Comparison of ENCODE assay signal across 13 cellular contexts in genomic region chr1:16508861-16509480, GRCh38. TPM values are rescaled to one million over a fixed set of nuclear protein-coding genes. Genes with fewer than 3 reads are reported as not detected.
A peak's percentile ranks its signal among the peaks of the same experiment; 100 is the strongest.
DNase-seq lines count a peak whose midpoint lies in the region; FAIRE-seq and TF ChIP-seq lines count a peak whose summit lies in the region.
"Not testable (repeated sequence)": the region's sequence is repeated elsewhere in the genome, so short reads cannot be mapped to it uniquely, and the experiment has no call there.
"Had no signal": no experiment of that assay in that cellular context is flagged by ENCODE, and none has a peak within 500 bp of the region (broad histone marks: within the 10 kb centered on the region; RNA-seq: fewer than 3 reads in every experiment).

No MANE protein-coding gene starts in this region.

- H3K27me3 ChIP-seq in H1 (replicated peaks in 1 of 4; ENCODE audit: control insufficient read depth in 3 of 4, extremely low read depth in 1 of 4, insufficient read depth in 3 of 4, low read length in 3 of 4), result not testable (repeated sequence)

- not testable (repeated sequence) for TF ChIP-seq CTCF in H1 (IDR thresholded peaks at IDR 0.05; ENCODE audit: control extremely low read depth in 1 of 3, insufficient read depth in 1 of 3, low read depth in 1 of 3, low read length in 3 of 3)

- not testable (repeated sequence) for H4K5ac ChIP-seq in H1 (ENCODE audit: insufficient read length, low read depth, low read length)

- H3K27ac ChIP-seq in H1 (ENCODE audit: low read depth, low read length), result not testable (repeated sequence)

- H3K23ac ChIP-seq in H1 (ENCODE audit: insufficient read length), result not testable (repeated sequence)

- TF ChIP-seq RAD21 in H1 (IDR thresholded peaks at IDR 0.05 in 1 of 2, conservative IDR thresholded peaks at IDR 0.05 in 1 of 2; ENCODE audit: low read depth in 2 of 2, low read length in 2 of 2), result not testable (repeated sequence)

- 0 out of 2 replicates have a peak overlapping the region, but pooled peaks have one; percentile 77 for H2BK12ac ChIP-seq in H1 (ENCODE audit: low read depth, low read length)

- not testable (repeated sequence) for H3K4me3 ChIP-seq in H1 (ENCODE audit: extremely low read depth in 1 of 4, insufficient read depth in 2 of 4, low read depth in 3 of 4, low read length in 4 of 4)

- H4K20me1 ChIP-seq in H1 (replicated peaks in 1 of 2; ENCODE audit: control insufficient read depth in 1 of 2, insufficient read depth in 2 of 2, low read length in 2 of 2), result not testable (repeated sequence)

- H3K79me1 ChIP-seq in H1 (ENCODE audit: low read depth, low read length), result not testable (repeated sequence)

- H2BK120ac ChIP-seq in H1 (replicated peaks; ENCODE audit: low read depth, low read length), result not testable (repeated sequence)

- not testable (repeated sequence) for H4K8ac ChIP-seq in H1 (ENCODE audit: extremely low read depth, insufficient read depth, low read length)

- not testable (repeated sequence) for H3K14ac ChIP-seq in H1 (ENCODE audit: insufficient read length)

- H3K36me3 ChIP-seq in H1 (ENCODE audit: control insufficient read depth in 2 of 4, insufficient read depth in 4 of 4, low read length in 3 of 4), result not testable (repeated sequence)

- CTCF ChIA-PET in H1 (lab: Charles Lee; ENCODE audit: partially characterized antibody), result interaction anchor here (0.6 kb wide), 1 partner anchor 17 kb away, joined by 4 read pairs; no protein-coding TSS in a partner anchor

- H2BK20ac ChIP-seq in H1 (ENCODE audit: low read length), result not testable (repeated sequence)

- DNase-seq in DMS 273 (lab: John Stamatoyannopoulos, UW; ENCODE audit: unreplicated experiment) (peak; percentile 62), KG1 (lab: John Stamatoyannopoulos, UW) (peak; percentile 13), NCI-H345 (lab: John Stamatoyannopoulos, UW) (peak; percentile 14), SK-N-DZ (ENCODE audit: low spot score) (peak; percentile 18), iPS-NIHi7 (ENCODE audit: extremely low spot score) (peak; percentile 10)
- DNase-seq in activated T-cell treated with anti-CD3 and anti-CD28 coated beads, Interleukin-2, amount 50 U/mL, for 48 hours, result peak; percentile 32 to 45
- DNase-seq in H1 (ENCODE audit: low read depth in 1 of 2, low spot score in 2 of 2), result not testable (repeated sequence)
- peak; percentile 26 for DNase-seq in stimulated activated CD4-positive, alpha-beta T cell treated with anti-CD3 and anti-CD28 coated beads, Interleukin-4, amount 100 ng/mL, for 1 hour

- H2AFZ ChIP-seq in H1 (ENCODE audit: low read length), result not testable (repeated sequence)

- H3K4ac ChIP-seq in H1 (replicated peaks; ENCODE audit: insufficient read length, low read depth, low read length), result not testable (repeated sequence)

- not testable (repeated sequence) for H3K4me2 ChIP-seq in H1 (ENCODE audit: insufficient read depth in 1 of 2, low read depth in 2 of 2, low read length in 2 of 2)

- H3K9me3 ChIP-seq in H1 (ENCODE audit: insufficient read depth in 2 of 2, low read depth in 1 of 2, low read length in 1 of 2), result not testable (repeated sequence)

- not testable (repeated sequence) for TF ChIP-seq POLR2A in H1 (IDR thresholded peaks at IDR 0.05; ENCODE audit: control extremely low read depth in 1 of 2, low read depth in 2 of 2, low read length in 2 of 2)

- 85% methylated on average over 8 of the region's 8 CpGs; no CpG with 5 or more reads in 1 of the 2 experiments for WGBS in H1 (ENCODE audit: extremely low coverage in 1 of 2, insufficient coverage in 1 of 2, insufficient read length in 1 of 2, insufficient replicate concordance in 2 of 2, low coverage in 1 of 2, low lambda C conversion rate in 2 of 2, missing lambda C conversion rate in 1 of 2), 2 experiments

- not testable (repeated sequence) for H3K56ac ChIP-seq in H1 (replicated peaks; ENCODE audit: insufficient read length, low read depth, low read length)

- H3K9ac ChIP-seq in H1 (replicated peaks in 1 of 4; ENCODE audit: extremely low read depth in 1 of 4, low read depth in 3 of 4, low read length in 3 of 4), result not testable (repeated sequence)

- not testable (repeated sequence) for TF ChIP-seq EP300 in H1 (IDR thresholded peaks at IDR 0.05; ENCODE audit: borderline replicate concordance in 1 of 2, low read depth in 2 of 2, low read length in 2 of 2)

- not testable (repeated sequence) for H4K91ac ChIP-seq in H1 (replicated peaks; ENCODE audit: insufficient read length, low read length)

- H3K79me2 ChIP-seq in H1 (ENCODE audit: control insufficient read depth in 1 of 2, insufficient read depth in 2 of 2, low read length in 2 of 2), result not testable (repeated sequence)

- H2BK15ac ChIP-seq in H1 (ENCODE audit: low read length), result not testable (repeated sequence)

- H3K23me2 ChIP-seq in H1 (ENCODE audit: low read depth, low read length), result not testable (repeated sequence)

- not testable (repeated sequence) for H2BK5ac ChIP-seq in H1 (ENCODE audit: low read depth, low read length)

- not testable (repeated sequence) for H2AK5ac ChIP-seq in H1 (ENCODE audit: low read depth, low read length)

- not testable (repeated sequence) for H3K4me1 ChIP-seq in H1 (replicated peaks in 1 of 4; ENCODE audit: control insufficient read depth in 3 of 4, insufficient read depth in 4 of 4, low read length in 3 of 4)

- not testable (repeated sequence) for H3K18ac ChIP-seq in H1 (ENCODE audit: extremely low read depth, low read length)

- POLR2A ChIA-PET in H1 (lab: Charles Lee; ENCODE audit: partially characterized antibody), result interaction anchor here (0.6 kb wide), 1 partner anchor 28 kb away, joined by 3 read pairs; no protein-coding TSS in a partner anchor

- not testable (repeated sequence) for FAIRE-seq in H1 (lab: Jason Lieb, UNC)

RNA-seq across cellular contexts. Expression of gene RNU1-1, which starts 5.1 kb away (rescaled TPM):
- polyA plus RNA-seq in SK-N-DZ (2014; cell fraction: cytosol; rRNA removed), result not detected in 2 replicates
- polyA plus RNA-seq in SK-N-DZ (2014; cell fraction: nucleus; rRNA removed), result not detected in 2 replicates
- total RNA-seq in H1 (2021; fragmentation: NEBNext Ultra II Directional; extraction: Animal tissue kit (Norgen Biotek cat#: 25700)), result 1,303 and 1,497 TPM in 2 replicates
- under 0.01 and 145 TPM in 2 replicates for polyA plus RNA-seq in H1 (2011; rRNA removed)
- polyA plus RNA-seq in H1 (2011; cell fraction: cytosol; rRNA removed), result under 0.01 TPM
- polyA plus RNA-seq in H1 (2011; cell fraction: nucleus; rRNA removed), result under 0.01 TPM
- 20.3 to 94.3 TPM in 2 of 4 replicates, not detected in the others for polyA plus RNA-seq in H1 (2012, experiment 1 of 2)
- not detected for polyA plus RNA-seq in H1 (2012, experiment 2 of 2)
- polyA plus RNA-seq in H1 (2013, experiment 1 of 2), result not detected
- not detected for polyA plus RNA-seq in H1 (2013, experiment 2 of 2)
- 10,411 and 22,262 TPM in 2 replicates for polyA minus RNA-seq in H1 (2011; rRNA and poly(A)+ RNA removed)
- 63,669 TPM for polyA minus RNA-seq in H1 (2011; cell fraction: cytosol; rRNA and poly(A)+ RNA removed)
- 43,973 TPM for polyA minus RNA-seq in H1 (2011; cell fraction: nucleus; rRNA and poly(A)+ RNA removed)
- total RNA-seq: LHCN-M2, myocyte, osteoblast, right atrium auricular region had no signal
- polyA plus RNA-seq: foreskin keratinocyte had no signal
